Comparison of ENCODE assay signal across 30 cellular contexts in genomic region chr13:43235028-43235427, GRCh38.
"Had no signal": no experiment of that assay in that cellular context is flagged by ENCODE, and none has a peak within 500 bp of the region (broad histone marks: within the 10 kb centered on the region; RNA-seq: fewer than 3 reads in every experiment).

No MANE protein-coding gene starts in this region.

- H2AFZ ChIP-seq: PC-9 had no signal

- H3K36me3 ChIP-seq: brain microvascular endothelial cell, cardiac muscle cell, MG63, WERI-Rb-1 had no signal

- H3K9me3 ChIP-seq: MG63 had no signal

- H3K27ac ChIP-seq: brain microvascular endothelial cell, cardiac muscle cell, PC-9, RWPE1, WERI-Rb-1 had no signal

- DNase-seq: activated CD4-positive, alpha-beta memory T cell treated with anti-CD3 and anti-CD28 coated beads, Interleukin-2, amount 10 ng/mL, durations not matched to agents 7 days and 5 days; activated CD4-positive, alpha-beta T cell treated with anti-CD3 and anti-CD28 coated beads for 1 hour; activated CD4-positive, alpha-beta T cell treated with anti-CD3 and anti-CD28 coated beads for 48 hours; activated CD4-positive, CD25-positive, alpha-beta regulatory T cell; activated CD8-positive, alpha-beta memory T cell treated with anti-CD3 and anti-CD28 coated beads for 24 hours; activated CD8-positive, alpha-beta memory T cell treated with anti-CD3 and anti-CD28 coated beads, Interleukin-2, amount 10 ng/mL, durations not matched to agents 7 days and 5 days; activated CD8-positive, alpha-beta memory T cell treated with anti-CD3 and anti-CD28 coated beads, Interleukin-2, amount 50 U/mL, for 48 hours; activated gamma-delta T cell; activated naive CD4-positive, alpha-beta T cell treated with anti-CD3 and anti-CD28 coated beads for 36 hours; activated T-cell treated with anti-CD3 and anti-CD28 coated beads, Interleukin-2, amount 50 U/mL, for 72 hours; anterior cingulate cortex; brain microvascular endothelial cell; Kasumi-1; KG1; MG63; NCI-H1048; NCI-H1105 treated with DMSO at 0.1 percent for 48 hours; NCI-H1436; NCI-H1694; NCI-H2029; NCI-H345; NCI-H524 treated with DMSO at 0.1 percent for 48 hours; PC-9; SIG-M5; T1000; WERI-Rb-1 had no signal

- H3K4me3 ChIP-seq: cardiac muscle cell, MG63, PC-9 had no signal

- ATAC-seq: activated CD8-positive, alpha-beta memory T cell treated with anti-CD3 and anti-CD28 coated beads, Interleukin-2, amount 10 ng/mL, durations not matched to agents 7 days and 5 days; activated naive CD4-positive, alpha-beta T cell treated with anti-CD3 and anti-CD28 coated beads, Interleukin-2, amount 50 U/mL, for 72 hours; activated T-cell treated with anti-CD3 and anti-CD28 coated beads, Interleukin-2, amount 50 U/mL, for 72 hours; Right ventricle myocardium inferior had no signal

- H3K27me3 ChIP-seq: brain microvascular endothelial cell, cardiac muscle cell, MG63 had no signal

- H3K4me2 ChIP-seq: PC-9 had no signal
